In the genomic region with DNA sequence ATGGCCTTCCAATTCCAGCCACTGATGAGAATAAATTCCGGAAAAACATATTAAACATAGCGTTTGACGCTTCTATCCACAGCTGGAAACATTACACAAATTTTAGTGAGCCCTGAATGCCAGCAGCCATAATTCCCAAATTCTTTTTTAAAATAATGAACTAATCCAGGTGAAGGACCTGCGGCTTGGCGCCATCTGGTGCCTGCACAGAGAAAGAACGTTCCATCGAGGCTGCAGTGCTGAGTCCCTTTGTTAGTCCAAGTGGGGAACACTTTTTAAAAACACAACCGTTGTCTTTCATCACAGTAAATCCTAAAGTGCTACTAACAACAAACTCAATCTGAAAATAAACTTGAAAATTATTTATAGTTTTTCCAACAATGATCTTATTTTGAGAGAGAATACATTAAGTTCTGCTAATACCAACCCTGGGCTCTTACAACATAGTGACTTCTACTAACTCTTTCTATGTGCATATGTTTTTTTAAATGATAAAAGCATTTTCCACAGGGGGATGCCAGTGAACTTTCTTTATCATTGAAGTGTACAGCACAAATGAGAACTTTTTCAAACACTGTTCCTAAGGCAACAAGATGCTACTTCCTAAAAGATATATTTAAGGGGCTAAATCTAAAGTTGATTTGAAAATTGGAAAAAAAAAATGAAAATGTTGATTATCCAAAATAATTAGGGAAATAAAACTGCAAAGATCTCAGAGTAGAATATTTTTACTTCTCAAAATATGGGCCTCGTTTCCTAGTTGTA, we compare ENCODE assay signal across 1 cellular context.
TF ChIP-seq lines count a peak whose summit lies in the region.

No MANE protein-coding gene starts in this region.

TF ChIP-seq in HepG2, 621 proteins besides CTCF, POLR2A, EP300 and RAD21 (continued from another document):
- TF ChIP-seq PCBP2 (optimal IDR thresholded peaks at IDR 0.05; ENCODE audit: low read depth, low read length, poor library complexity, severe bottlenecking) (no peak), ZNF879 (CRISPR knock-in tag; IDR thresholded peaks at IDR 0.05) (no peak), TP53 (CRISPR knock-in tag; conservative IDR thresholded peaks at IDR 0.05) (no peak), ZNF256 (CRISPR knock-in tag; conservative IDR thresholded peaks at IDR 0.05) (no peak), ZNF770 (CRISPR knock-in tag; IDR thresholded peaks at IDR 0.05) (no peak), FOXA3 (CRISPR knock-in tag; IDR thresholded peaks at IDR 0.05) (no peak), ATM (IDR thresholded peaks at IDR 0.05; ENCODE audit: borderline replicate concordance) (no peak)
TF ChIP-seq in HepG2: peak in this region for 21.
